In the genomic region with DNA sequence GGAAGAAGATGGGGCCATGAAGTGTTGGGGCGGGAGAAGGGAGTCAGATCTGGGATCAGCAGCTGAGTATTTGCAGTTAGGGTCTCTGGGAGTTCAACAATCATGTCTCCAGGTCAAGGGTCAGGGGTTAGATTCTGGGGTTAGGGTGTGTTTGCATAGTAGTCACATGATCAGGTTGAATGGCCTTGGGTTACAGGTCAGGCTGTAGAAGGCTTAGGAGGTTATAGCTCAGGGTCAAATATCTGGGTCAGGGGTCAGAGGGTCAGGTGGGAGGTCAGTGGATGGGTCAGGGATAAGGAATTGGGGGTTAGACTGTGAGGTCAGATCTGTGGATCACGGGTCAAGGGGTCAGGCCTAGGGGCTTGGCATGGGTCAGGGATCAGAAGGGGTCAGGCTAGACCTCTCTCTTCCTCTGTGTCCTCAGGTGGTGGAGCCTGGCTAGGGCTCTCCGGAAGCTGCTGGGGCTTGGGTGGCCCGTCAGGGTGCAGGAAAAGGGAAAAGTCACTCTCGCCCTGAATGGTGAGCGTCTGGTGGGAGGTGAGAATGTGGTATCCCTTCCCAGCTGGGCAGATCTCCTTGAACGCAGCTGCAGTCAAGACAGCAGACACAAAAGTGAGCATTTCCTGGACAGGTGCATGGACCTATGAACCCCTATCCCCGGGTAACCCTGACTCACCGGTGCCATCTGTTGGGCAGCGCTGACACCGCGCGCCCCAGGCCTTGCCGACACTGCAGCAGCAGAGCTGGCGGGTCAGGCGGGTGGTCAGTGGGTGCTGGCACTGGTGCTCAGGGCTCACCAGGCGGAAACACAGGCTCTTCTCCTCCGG, we compare ENCODE assay signal across 1 cellular context.
A peak's percentile ranks its signal among the peaks of the same experiment; 100 is the strongest.
TF ChIP-seq lines count a peak whose summit lies in the region.

No MANE protein-coding gene starts in this region.

TF ChIP-seq in HepG2, 621 proteins besides CTCF, POLR2A, EP300 and RAD21 (continued from another document and continues in another):
- TF ChIP-seq HMG20A (CRISPR knock-in tag; IDR thresholded peaks at IDR 0.05; ENCODE audit: borderline replicate concordance), result 0 out of 2 replicates have a peak, but pooled peaks have one; percentile 23
- TF ChIP-seq ZHX2 (IDR thresholded peaks at IDR 0.05; ENCODE audit: low read depth), result no peak
- no peak for TF ChIP-seq ZHX2 (CRISPR knock-in tag; IDR thresholded peaks at IDR 0.05; ENCODE audit: borderline replicate concordance)
- no peak for TF ChIP-seq EZH2 (conservative IDR thresholded peaks at IDR 0.05; ENCODE audit: low read depth, low read length)
- TF ChIP-seq, protein P1, sequence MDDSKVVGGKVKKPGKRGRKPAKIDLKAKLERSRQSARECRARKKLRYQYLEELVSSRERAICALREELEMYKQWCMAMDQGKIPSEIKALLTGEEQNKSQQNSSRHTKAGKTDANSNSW (CRISPR knock-in tag; IDR thresholded peaks at IDR 0.05; ENCODE audit: borderline replicate concordance), result no peak
- TF ChIP-seq ZNF552 (CRISPR knock-in tag; IDR thresholded peaks at IDR 0.05; ENCODE audit: borderline replicate concordance), result no peak
- no peak for TF ChIP-seq ZBTB37 (CRISPR knock-in tag; IDR thresholded peaks at IDR 0.05)
- no peak for TF ChIP-seq CBFB (CRISPR knock-in tag; IDR thresholded peaks at IDR 0.05)
- peak; percentile 97 for TF ChIP-seq HNRNPL (IDR thresholded peaks at IDR 0.05; ENCODE audit: low read depth, low read length)
- TF ChIP-seq ARNT2 (CRISPR knock-in tag; IDR thresholded peaks at IDR 0.05; ENCODE audit: low read depth), result peak; percentile 38; the same call in 1 of the 2 replicates
- no peak for TF ChIP-seq ZNF709 (CRISPR knock-in tag; IDR thresholded peaks at IDR 0.05)
- TF ChIP-seq RFX1 (IDR thresholded peaks at IDR 0.05), result no peak
- TF ChIP-seq FOXM1 (CRISPR knock-in tag; IDR thresholded peaks at IDR 0.05), result no peak
- no peak for TF ChIP-seq HNF1B (CRISPR knock-in tag; IDR thresholded peaks at IDR 0.05)
- TF ChIP-seq STAT5B (CRISPR knock-in tag; IDR thresholded peaks at IDR 0.05), result no peak
- no peak for TF ChIP-seq ZNF260 (CRISPR knock-in tag; IDR thresholded peaks at IDR 0.05; ENCODE audit: borderline replicate concordance, low read depth)
- TF ChIP-seq PLSCR1 (CRISPR knock-in tag; IDR thresholded peaks at IDR 0.05; ENCODE audit: borderline replicate concordance), result no peak
- peak; percentile 21; the same call in 1 of the 2 replicates for TF ChIP-seq ZNF574 (CRISPR knock-in tag; IDR thresholded peaks at IDR 0.05)
- peak; percentile 40; the same call in 1 of the 2 replicates for TF ChIP-seq ETV5 (CRISPR knock-in tag; IDR thresholded peaks at IDR 0.05; ENCODE audit: borderline replicate concordance)
- TF ChIP-seq, protein P2, sequence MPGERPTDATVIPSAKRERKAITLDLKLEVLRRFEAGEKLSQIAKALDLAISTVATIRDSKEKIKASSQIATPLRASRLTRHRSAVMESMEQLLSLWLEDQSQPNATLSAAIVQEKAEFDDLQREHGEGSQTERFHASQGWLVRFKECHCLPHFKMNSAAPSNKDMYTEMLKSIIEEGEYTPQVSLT (CRISPR knock-in tag; IDR thresholded peaks at IDR 0.05; ENCODE audit: borderline replicate concordance, low read depth), result no peak
- TF ChIP-seq ZNF34 (CRISPR knock-in tag; IDR thresholded peaks at IDR 0.05; ENCODE audit: borderline replicate concordance), result no peak
- TF ChIP-seq ZC3H13 (CRISPR knock-in tag; IDR thresholded peaks at IDR 0.05), result 0 out of 2 replicates have a peak, but pooled peaks have one; percentile 1
- TF ChIP-seq FOXO1 (CRISPR knock-in tag; IDR thresholded peaks at IDR 0.05), result 0 out of 2 replicates have a peak, but pooled peaks have one; percentile 15
- no peak for TF ChIP-seq ZNF841 (CRISPR knock-in tag; IDR thresholded peaks at IDR 0.05; ENCODE audit: borderline replicate concordance)
- TF ChIP-seq SMC3 (IDR thresholded peaks at IDR 0.05; ENCODE audit: low read length), result peak; percentile 23; the same call in 1 of the 2 replicates
- peak; percentile 42 for TF ChIP-seq PRPF4 (IDR thresholded peaks at IDR 0.05; ENCODE audit: low read depth, low read length, poor library complexity, severe bottlenecking)
- TF ChIP-seq MAFG (CRISPR knock-in tag; IDR thresholded peaks at IDR 0.05), result no peak
- TF ChIP-seq ZFP90 (CRISPR knock-in tag; IDR thresholded peaks at IDR 0.05; ENCODE audit: borderline replicate concordance), result peak; percentile 62; the same call in 1 of the 2 replicates
- no peak for TF ChIP-seq ZNF879 (CRISPR knock-in tag; IDR thresholded peaks at IDR 0.05)
- TF ChIP-seq ATF5 (CRISPR knock-in tag; IDR thresholded peaks at IDR 0.05; ENCODE audit: low read depth), result no peak
- no peak for TF ChIP-seq ZNF7 (CRISPR knock-in tag; IDR thresholded peaks at IDR 0.05)
- TF ChIP-seq, protein P3, sequence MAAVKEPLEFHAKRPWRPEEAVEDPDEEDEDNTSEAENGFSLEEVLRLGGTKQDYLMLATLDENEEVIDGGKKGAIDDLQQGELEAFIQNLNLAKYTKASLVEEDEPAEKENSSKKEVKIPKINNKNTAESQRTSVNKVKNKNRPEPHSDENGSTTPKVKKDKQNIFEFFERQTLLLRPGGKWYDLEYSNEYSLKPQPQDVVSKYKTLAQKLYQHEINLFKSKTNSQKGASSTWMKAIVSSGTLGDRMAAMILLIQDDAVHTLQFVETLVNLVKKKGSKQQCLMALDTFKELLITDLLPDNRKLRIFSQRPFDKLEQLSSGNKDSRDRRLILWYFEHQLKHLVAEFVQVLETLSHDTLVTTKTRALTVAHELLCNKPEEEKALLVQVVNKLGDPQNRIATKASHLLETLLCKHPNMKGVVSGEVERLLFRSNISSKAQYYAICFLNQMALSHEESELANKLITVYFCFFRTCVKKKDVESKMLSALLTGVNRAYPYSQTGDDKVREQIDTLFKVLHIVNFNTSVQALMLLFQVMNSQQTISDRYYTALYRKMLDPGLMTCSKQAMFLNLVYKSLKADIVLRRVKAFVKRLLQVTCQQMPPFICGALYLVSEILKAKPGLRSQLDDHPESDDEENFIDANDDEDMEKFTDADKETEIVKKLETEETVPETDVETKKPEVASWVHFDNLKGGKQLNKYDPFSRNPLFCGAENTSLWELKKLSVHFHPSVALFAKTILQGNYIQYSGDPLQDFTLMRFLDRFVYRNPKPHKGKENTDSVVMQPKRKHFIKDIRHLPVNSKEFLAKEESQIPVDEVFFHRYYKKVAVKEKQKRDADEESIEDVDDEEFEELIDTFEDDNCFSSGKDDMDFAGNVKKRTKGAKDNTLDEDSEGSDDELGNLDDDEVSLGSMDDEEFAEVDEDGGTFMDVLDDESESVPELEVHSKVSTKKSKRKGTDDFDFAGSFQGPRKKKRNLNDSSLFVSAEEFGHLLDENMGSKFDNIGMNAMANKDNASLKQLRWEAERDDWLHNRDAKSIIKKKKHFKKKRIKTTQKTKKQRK (IDR thresholded peaks at IDR 0.05; ENCODE audit: low read length), result no peak
- TF ChIP-seq, protein P4, sequence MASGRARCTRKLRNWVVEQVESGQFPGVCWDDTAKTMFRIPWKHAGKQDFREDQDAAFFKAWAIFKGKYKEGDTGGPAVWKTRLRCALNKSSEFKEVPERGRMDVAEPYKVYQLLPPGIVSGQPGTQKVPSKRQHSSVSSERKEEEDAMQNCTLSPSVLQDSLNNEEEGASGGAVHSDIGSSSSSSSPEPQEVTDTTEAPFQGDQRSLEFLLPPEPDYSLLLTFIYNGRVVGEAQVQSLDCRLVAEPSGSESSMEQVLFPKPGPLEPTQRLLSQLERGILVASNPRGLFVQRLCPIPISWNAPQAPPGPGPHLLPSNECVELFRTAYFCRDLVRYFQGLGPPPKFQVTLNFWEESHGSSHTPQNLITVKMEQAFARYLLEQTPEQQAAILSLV (CRISPR knock-in tag; IDR thresholded peaks at IDR 0.05; ENCODE audit: borderline replicate concordance), result 0 out of 2 replicates have a peak, but pooled peaks have one; percentile 17
- TF ChIP-seq ISX (CRISPR knock-in tag; conservative IDR thresholded peaks at IDR 0.05), result no peak
- TF ChIP-seq XRCC5 (optimal IDR thresholded peaks at IDR 0.05; ENCODE audit: low read length), result peak; percentile 43
- 0 out of 2 replicates have a peak, but pooled peaks have one; percentile 20 for TF ChIP-seq ZZZ3 (CRISPR knock-in tag; IDR thresholded peaks at IDR 0.05; ENCODE audit: borderline replicate concordance)
- TF ChIP-seq MTA3 (CRISPR knock-in tag; IDR thresholded peaks at IDR 0.05), result no peak
- no peak for TF ChIP-seq ZFP62 (CRISPR knock-in tag; IDR thresholded peaks at IDR 0.05)
- no peak for TF ChIP-seq KLF6 (CRISPR knock-in tag; IDR thresholded peaks at IDR 0.05)
- TF ChIP-seq BORCS8-MEF2B (CRISPR knock-in tag; IDR thresholded peaks at IDR 0.05), result no peak
